In the genomic region with DNA sequence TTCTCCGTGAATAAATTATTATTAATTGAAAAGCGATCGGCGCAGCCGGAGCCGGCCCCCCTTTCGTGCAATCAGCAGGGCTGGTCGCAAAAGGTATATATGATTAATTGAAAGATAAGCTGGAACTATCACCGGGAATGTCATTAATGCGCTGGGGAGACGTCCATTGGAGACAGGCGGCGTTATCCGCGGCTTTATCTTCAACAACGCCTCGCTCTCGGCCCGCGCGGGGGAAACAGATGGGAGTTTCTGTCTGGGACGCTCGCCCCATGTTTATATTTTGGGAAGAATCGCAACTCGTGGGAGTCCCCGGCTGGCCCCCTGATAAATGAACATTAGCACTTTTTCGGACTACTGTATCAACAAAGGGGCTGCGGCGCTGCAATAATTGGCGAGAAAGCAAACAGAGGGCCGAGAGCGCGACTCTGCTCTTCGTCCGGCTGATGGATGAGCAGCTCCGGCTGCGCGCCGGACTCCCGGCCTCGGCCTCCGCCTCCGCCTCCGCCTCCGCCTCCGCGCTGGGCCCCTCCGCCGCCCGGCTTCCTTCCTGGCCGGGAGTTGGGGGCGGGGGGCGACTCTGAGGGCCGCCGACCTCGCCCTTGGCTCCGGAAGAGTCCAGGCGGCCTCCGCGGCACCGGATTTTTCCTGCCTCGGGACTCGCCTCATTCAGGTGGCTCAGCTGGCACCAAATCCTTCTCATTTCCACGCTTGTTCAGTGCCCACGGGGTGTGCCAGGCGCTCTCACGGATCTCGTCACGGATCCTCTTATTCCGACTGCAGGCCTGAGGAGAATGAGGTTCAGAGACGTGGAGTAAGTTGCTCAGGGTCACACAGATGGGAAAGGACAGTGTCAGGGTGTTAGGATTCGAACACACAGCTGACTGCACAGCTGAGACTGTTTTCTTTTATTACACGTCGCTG, we compare ENCODE assay signal across 7 cellular contexts. TPM values are rescaled to one million over a fixed set of nuclear protein-coding genes. Genes with fewer than 3 reads are reported as not detected.
A peak's percentile ranks its signal among the peaks of the same experiment; 100 is the strongest.
DNase-seq lines count a peak whose midpoint lies in the region; ATAC-seq and TF ChIP-seq lines count a peak whose summit lies in the region.

No MANE protein-coding gene starts in this region.

- peak overlapping the region; percentile 27 to 44 (median 30) for H3K4me3 ChIP-seq in esophagus muscularis mucosa

- H3K36me3 ChIP-seq in esophagus muscularis mucosa: no peaks in the 10 kb centered on the region

- DNase-seq in EH (ENCODE audit: low read depth): peak; percentile 27
- DNase-seq in esophagus muscularis mucosa (ENCODE audit: extremely low spot score): no peak
- DNase-seq in osteocyte (ENCODE audit: extremely low spot score, unreplicated experiment): peak; percentile 83
- DNase-seq in stimulated activated CD4-positive, alpha-beta T cell treated with anti-CD3 and anti-CD28 coated beads, Interleukin-4, amount 100 ng/mL, for 4 hours: no peak
- no peak for DNase-seq in foreskin keratinocyte
- no peak for DNase-seq in inferior parietal cortex (ENCODE audit: extremely low spot score)

- peak overlapping the region; percentile 80 for H3K4me3 Mint-ChIP-seq in osteocyte (ENCODE audit: unreplicated experiment)

- no peaks in the 10 kb centered on the region for H3K9me3 Mint-ChIP-seq in osteocyte (ENCODE audit: unreplicated experiment)

- TF ChIP-seq RAD21 in Ishikawa (IDR thresholded peaks at IDR 0.05; ENCODE audit: low read depth): no peak

- ATAC-seq in foreskin keratinocyte: no peak

- H3K9me3 ChIP-seq in esophagus muscularis mucosa: no peaks in the 10 kb centered on the region

- TF ChIP-seq POLR2A in esophagus muscularis mucosa (IDR thresholded peaks at IDR 0.05; ENCODE audit: low read depth): no peak

- intact Hi-C loops in esophagus muscularis mucosa (cut with DNase I): no loop called here

- peaks cover 3% of the 10 kb centered on the region for H3K36me3 Mint-ChIP-seq in osteocyte (ENCODE audit: unreplicated experiment)

- H3K27me3 ChIP-seq in esophagus muscularis mucosa (peaks cover 9 to 100% (median 98%) of the 10 kb centered on the region in 4 donors), foreskin keratinocyte (peaks cover 100% of the 10 kb centered on the region)

- no peak for TF ChIP-seq EP300 in Ishikawa (IDR thresholded peaks at IDR 0.05; ENCODE audit: borderline replicate concordance)
- TF ChIP-seq EP300 in esophagus muscularis mucosa (IDR thresholded peaks at IDR 0.05): no peak

- H3K27me3 Mint-ChIP-seq in osteocyte (ENCODE audit: unreplicated experiment): peaks cover 9% of the 10 kb centered on the region

- H3K27ac ChIP-seq in esophagus muscularis mucosa (replicated peaks in 1 of 4) (no peak overlapping the region), foreskin keratinocyte (no peak overlapping the region)

- TF ChIP-seq CTCF in esophagus muscularis mucosa (IDR thresholded peaks at IDR 0.05) (no peak), osteocyte (IDR thresholded peaks at IDR 0.05) (no peak), foreskin keratinocyte (conservative IDR thresholded peaks at IDR 0.05) (no peak)

- peak overlapping the region; percentile 67 for H3K27ac Mint-ChIP-seq in osteocyte (ENCODE audit: unreplicated experiment)

- 5% methylated on average over 36 of the region's 74 CpGs for WGBS in esophagus muscularis mucosa

- H3K4me1 ChIP-seq in esophagus muscularis mucosa: peaks cover 26 to 61% (median 39%) of the 10 kb centered on the region in 4 donors
- no peaks in the 10 kb centered on the region for H3K4me1 ChIP-seq in foreskin keratinocyte

- peaks cover 31% of the 10 kb centered on the region for H3K4me1 Mint-ChIP-seq in osteocyte (ENCODE audit: unreplicated experiment)

TF ChIP-seq in Ishikawa, 13 proteins besides CTCF, POLR2A, EP300 and RAD21:
- TF ChIP-seq EGR1 (IDR thresholded peaks at IDR 0.05) (peak; percentile 63), YY1 (IDR thresholded peaks at IDR 0.05; ENCODE audit: low read depth) (no peak), FOXM1 (IDR thresholded peaks at IDR 0.05; ENCODE audit: borderline replicate concordance, low read depth) (no peak)

RNA-seq across cellular contexts. Expression of a gene that starts 3.6 kb away (rescaled TPM):
- total RNA-seq in esophagus muscularis mucosa (not detected), osteocyte (15.5 and 16.4 TPM in 2 replicates), foreskin keratinocyte (not detected in 2 replicates)
- polyA plus RNA-seq in foreskin keratinocyte: not detected in 2 replicates

Comparison
In these comparisons a context has a peak if more than half of its experiments do, and no peak if none do; other contexts are left out.
1. DNase-seq: peak in EH (single experiment) and osteocyte (single experiment); none in esophagus muscularis mucosa (single experiment), stimulated activated CD4-positive, alpha-beta T cell treated with anti-CD3 and anti-CD28 coated beads, Interleukin-4, amount 100 ng/mL, for 4 hours (0 of 2), foreskin keratinocyte (0 of 2) and inferior parietal cortex (single experiment).
2. RNA of a gene that starts 3.6 kb away (total RNA-seq): 15.5 to 16.4 TPM in osteocyte; not detected in esophagus muscularis mucosa and not detected in foreskin keratinocyte; every median in the first group is over 10 times any median in the second.